Comparison of ENCODE assay signal across 14 cellular contexts in the genomic region with DNA sequence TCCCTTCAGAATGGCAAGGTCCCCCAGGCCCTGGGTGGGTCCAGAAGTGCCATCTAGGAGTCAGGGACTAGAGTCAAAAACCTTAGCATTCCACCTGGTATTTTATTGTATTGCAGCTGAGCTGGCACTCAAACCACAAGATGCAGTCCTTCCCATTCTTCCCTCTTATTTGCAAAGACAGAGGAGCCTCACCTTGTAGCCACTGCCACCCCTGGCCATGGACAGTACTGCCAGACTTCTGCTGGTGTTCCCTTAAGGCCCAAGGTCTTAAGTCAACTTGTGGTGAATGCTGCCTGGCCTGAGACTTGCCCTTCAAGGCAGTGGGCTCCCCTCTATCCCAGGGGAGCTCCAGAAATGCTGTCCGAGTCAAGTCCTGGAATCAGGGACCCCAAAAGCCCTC. TPM values are rescaled to one million over a fixed set of nuclear protein-coding genes. Genes with fewer than 3 reads are reported as not detected.
DNase-seq lines count a peak whose midpoint lies in the region; ATAC-seq and TF ChIP-seq lines count a peak whose summit lies in the region.
"Had no signal": no experiment of that assay in that cellular context is flagged by ENCODE, and none has a peak within 500 bp of the region (broad histone marks: within the 10 kb centered on the region; RNA-seq: fewer than 3 reads in every experiment).

No MANE protein-coding gene starts in this region.

- H3K56ac ChIP-seq in mesendoderm (ENCODE audit: low read length) = no peak overlapping the region

- peaks cover 36% of the 10 kb centered on the region for H3K9me3 Mint-ChIP-seq in chondrocyte (ENCODE audit: low read depth)
- peaks cover 9% of the 10 kb centered on the region for H3K9me3 Mint-ChIP-seq in activated CD8-positive, alpha-beta memory T cell treated with anti-CD3 and anti-CD28 coated beads, Interleukin-2, amount 10 ng/mL, durations not matched to agents 7 days and 5 days (ENCODE audit: low read depth)

- no peak overlapping the region for H2BK5ac ChIP-seq in mesendoderm (ENCODE audit: low read length)

- peaks cover 6% of the 10 kb centered on the region for H3K36me3 Mint-ChIP-seq in chondrocyte (ENCODE audit: low read depth)
- peaks cover 5% of the 10 kb centered on the region for H3K36me3 Mint-ChIP-seq in activated CD8-positive, alpha-beta memory T cell treated with anti-CD3 and anti-CD28 coated beads, Interleukin-2, amount 10 ng/mL, durations not matched to agents 7 days and 5 days

- H3K9ac ChIP-seq in MM.1S (ENCODE audit: low read length) (no peak overlapping the region), mesendoderm (ENCODE audit: low read length) (no peak overlapping the region)

- H2AK5ac ChIP-seq in mesendoderm (ENCODE audit: low read length) = no peak overlapping the region

- H3K4me3 ChIP-seq in MM.1S (ENCODE audit: low read length) = no peak overlapping the region
- no peak overlapping the region for H3K4me3 ChIP-seq in mesendoderm (ENCODE audit: low read length)

- no peak overlapping the region for H2AFZ ChIP-seq in MM.1S (ENCODE audit: low read length)

- H3K4me3 Mint-ChIP-seq in chondrocyte (ENCODE audit: unreplicated experiment) = no peak overlapping the region
- H3K4me3 Mint-ChIP-seq in activated CD8-positive, alpha-beta memory T cell treated with anti-CD3 and anti-CD28 coated beads, Interleukin-2, amount 10 ng/mL, durations not matched to agents 7 days and 5 days = no peak overlapping the region
- H3K4me3 Mint-ChIP-seq: effector memory CD8-positive, alpha-beta T cell had no signal

- H3K4me1 ChIP-seq in MM.1S (ENCODE audit: low read length) = no peaks in the 10 kb centered on the region
- no peaks in the 10 kb centered on the region for H3K4me1 ChIP-seq in mesendoderm (ENCODE audit: control insufficient read depth, low read depth, low read length)

- H3K9me3 ChIP-seq in MM.1S (replicated peaks; ENCODE audit: insufficient read depth, low read length) = no peaks in the 10 kb centered on the region

- no peaks in the 10 kb centered on the region for H3K4me1 Mint-ChIP-seq in chondrocyte (ENCODE audit: low read depth)
- H3K4me1 Mint-ChIP-seq in activated CD8-positive, alpha-beta memory T cell treated with anti-CD3 and anti-CD28 coated beads, Interleukin-2, amount 10 ng/mL, durations not matched to agents 7 days and 5 days = no peaks in the 10 kb centered on the region

- H3K4ac ChIP-seq in mesendoderm (ENCODE audit: low read depth, low read length) = no peak overlapping the region

- no peak overlapping the region for H3K27ac ChIP-seq in MM.1S (ENCODE audit: low read length)
- no peak overlapping the region for H3K27ac ChIP-seq in mesendoderm (ENCODE audit: low read depth, low read length)

- no peak overlapping the region for H3K23ac ChIP-seq in mesendoderm (ENCODE audit: low read length)

- no peak overlapping the region for H3K27ac Mint-ChIP-seq in chondrocyte (ENCODE audit: unreplicated experiment)
- no peak overlapping the region for H3K27ac Mint-ChIP-seq in activated CD8-positive, alpha-beta memory T cell treated with anti-CD3 and anti-CD28 coated beads, Interleukin-2, amount 10 ng/mL, durations not matched to agents 7 days and 5 days
- H3K27ac Mint-ChIP-seq: effector memory CD8-positive, alpha-beta T cell had no signal

- no peaks in the 10 kb centered on the region for H3K36me3 ChIP-seq in MM.1S (replicated peaks; ENCODE audit: insufficient read depth, low read length)
- no peaks in the 10 kb centered on the region for H3K36me3 ChIP-seq in mesendoderm (ENCODE audit: control insufficient read depth, insufficient read depth, low read length)

- no peaks in the 10 kb centered on the region for H3K27me3 ChIP-seq in MM.1S (replicated peaks; ENCODE audit: insufficient read depth, low read length)
- H3K27me3 ChIP-seq in mesendoderm (ENCODE audit: insufficient read depth, low read length, poor library complexity) = no peaks in the 10 kb centered on the region

- TF ChIP-seq CTCF in GM10248 (IDR thresholded peaks at IDR 0.05; ENCODE audit: control extremely low read depth, extremely low read depth, low read depth, missing control alignments) (peak; percentile 13), MM.1S (IDR thresholded peaks at IDR 0.05; ENCODE audit: low read length) (peak; percentile 22), chondrocyte (IDR thresholded peaks at IDR 0.05) (peak; percentile 31), GM13976 (IDR thresholded peaks at IDR 0.05; ENCODE audit: borderline replicate concordance, control extremely low read depth, extremely low read depth, insufficient read depth, missing control alignments) (no peak)

- no peak overlapping the region for H2BK120ac ChIP-seq in mesendoderm (ENCODE audit: low read depth, low read length)

- peaks cover 5% of the 10 kb centered on the region for H3K27me3 Mint-ChIP-seq in chondrocyte (ENCODE audit: low read depth)
- H3K27me3 Mint-ChIP-seq in activated CD8-positive, alpha-beta memory T cell treated with anti-CD3 and anti-CD28 coated beads, Interleukin-2, amount 10 ng/mL, durations not matched to agents 7 days and 5 days = peaks cover 19% of the 10 kb centered on the region

- in situ Hi-C loops in GM13976 (cut with MboI; ENCODE audit: low sequenced_read_pairs, unreplicated experiment) = no loop called here

- ATAC-seq in activated CD8-positive, alpha-beta memory T cell treated with anti-CD3 and anti-CD28 coated beads, Interleukin-2, amount 10 ng/mL, durations not matched to agents 7 days and 5 days = no peak
- ATAC-seq: effector memory CD8-positive, alpha-beta T cell; left cardiac atrium had no signal

- no peaks in the 10 kb centered on the region for H3K79me2 ChIP-seq in MM.1S (ENCODE audit: low read length)
- H3K79me2 ChIP-seq in mesendoderm (ENCODE audit: control insufficient read depth, insufficient read depth, low read length) = no peaks in the 10 kb centered on the region

- H4K8ac ChIP-seq in mesendoderm (ENCODE audit: low read depth, low read length) = no peak overlapping the region

- no peaks in the 10 kb centered on the region for H3K9me2 ChIP-seq in MM.1S (replicated peaks; ENCODE audit: insufficient read depth, low read length)

- POLR2A ChIA-PET in GM10248 (lab: Yijun Ruan, JAX) = no interaction called here

- H3F3A ChIP-seq in MM.1S (ENCODE audit: insufficient read depth, low read length) = no peaks in the 10 kb centered on the region

- H3K79me1 ChIP-seq in mesendoderm (ENCODE audit: low read length) = no peaks in the 10 kb centered on the region

- no peak overlapping the region for H4K5ac ChIP-seq in mesendoderm (ENCODE audit: low read length)

- H3K4me2 ChIP-seq in MM.1S (ENCODE audit: low read depth, low read length) (no peak overlapping the region), mesendoderm (ENCODE audit: low read length) (no peak overlapping the region)

- DNase-seq in GM10248 (ENCODE audit: extremely low spot score) (no peak), MM.1S (no peak), chondrocyte (ENCODE audit: low spot score) (no peak), mesendoderm (peak; percentile 64), GM13976 (ENCODE audit: low spot score) (no peak), GM19240 (ENCODE audit: insufficient read length, low spot score) (no peak)
- DNase-seq in activated CD8-positive, alpha-beta memory T cell treated with anti-CD3 and anti-CD28 coated beads, Interleukin-2, amount 10 ng/mL, durations not matched to agents 7 days and 5 days = no peak
- DNase-seq in activated CD8-positive, alpha-beta memory T cell treated with anti-CD3 and anti-CD28 coated beads, Interleukin-2, amount 50 U/mL, for 4 hours = no peak
- DNase-seq: activated CD4-positive, CD25-positive, alpha-beta regulatory T cell; activated naive CD4-positive, alpha-beta T cell treated with anti-CD3 and anti-CD28 coated beads, Interleukin-2, amount 50 U/mL, for 16 hours; effector memory CD8-positive, alpha-beta T cell; GF-D8; left cardiac atrium had no signal

- no CpG with 5 or more reads among the region's 1 CpG for WGBS in mesendoderm (ENCODE audit: extremely low coverage, insufficient coverage, low lambda C conversion rate)

- H2BK15ac ChIP-seq in mesendoderm (replicated peaks; ENCODE audit: low read depth) = no peak overlapping the region

- no peak overlapping the region for H3K18ac ChIP-seq in mesendoderm (ENCODE audit: low read length)

- no peaks in the 10 kb centered on the region for H4K20me1 ChIP-seq in MM.1S (ENCODE audit: insufficient read depth, low read length)

- CTCF ChIA-PET in GM10248 (lab: Yijun Ruan, JAX) = no interaction called here
- CTCF ChIA-PET in activated CD8-positive, alpha-beta memory T cell treated with anti-CD3 and anti-CD28 coated beads, Interleukin-2, amount 10 ng/mL, durations not matched to agents 7 days and 5 days (lab: Charles Lee) = no interaction called here

RNA-seq across cellular contexts. Expression of a gene that starts 6.9 kb away (rescaled TPM):
- total RNA-seq in chondrocyte = not detected in 3 replicates
- not detected for polyA plus RNA-seq in mesendoderm (2013, experiment 1 of 2)
- 0.03 TPM for polyA plus RNA-seq in mesendoderm (2013, experiment 2 of 2)
- total RNA-seq in activated CD8-positive, alpha-beta memory T cell treated with anti-CD3 and anti-CD28 coated beads, Interleukin-2, amount 10 ng/mL, durations not matched to agents 7 days and 5 days = not detected
- total RNA-seq: left cardiac atrium, pulmonary artery endothelial cell had no signal

RNA-seq across cellular contexts. Expression of a gene that starts 25.7 kb away (rescaled TPM):
- not detected in 3 replicates for total RNA-seq in chondrocyte
- not detected for polyA plus RNA-seq in mesendoderm (2013, experiment 1 of 2)
- not detected for polyA plus RNA-seq in mesendoderm (2013, experiment 2 of 2)
- total RNA-seq in activated CD8-positive, alpha-beta memory T cell treated with anti-CD3 and anti-CD28 coated beads, Interleukin-2, amount 10 ng/mL, durations not matched to agents 7 days and 5 days = not detected
- total RNA-seq: left cardiac atrium, pulmonary artery endothelial cell had no signal

RNA-seq across cellular contexts. Expression of a gene that starts 28.6 kb away (rescaled TPM):
- total RNA-seq in chondrocyte = 0.10 TPM in 1 of 3 replicates, not detected in the others
- polyA plus RNA-seq in mesendoderm (2013, experiment 1 of 2) = not detected
- polyA plus RNA-seq in mesendoderm (2013, experiment 2 of 2) = not detected
- not detected for total RNA-seq in activated CD8-positive, alpha-beta memory T cell treated with anti-CD3 and anti-CD28 coated beads, Interleukin-2, amount 10 ng/mL, durations not matched to agents 7 days and 5 days
- total RNA-seq: pulmonary artery endothelial cell had no signal

RNA-seq across cellular contexts. Expression of a gene that starts 38.6 kb away (rescaled TPM):
- total RNA-seq in chondrocyte = 0.12 to 0.23 TPM in 2 of 3 replicates, not detected in the other
- polyA plus RNA-seq in mesendoderm (2013, experiment 1 of 2) = 0.01 TPM
- not detected for polyA plus RNA-seq in mesendoderm (2013, experiment 2 of 2)
- total RNA-seq in activated CD8-positive, alpha-beta memory T cell treated with anti-CD3 and anti-CD28 coated beads, Interleukin-2, amount 10 ng/mL, durations not matched to agents 7 days and 5 days = not detected
- total RNA-seq: left cardiac atrium, pulmonary artery endothelial cell had no signal

RNA-seq across cellular contexts. Expression of a gene that starts 49.6 kb away (rescaled TPM):
- 0.17 TPM in 1 of 3 replicates, not detected in the others for total RNA-seq in chondrocyte
- not detected for polyA plus RNA-seq in mesendoderm (2013, experiment 1 of 2)
- polyA plus RNA-seq in mesendoderm (2013, experiment 2 of 2) = not detected
- not detected for total RNA-seq in activated CD8-positive, alpha-beta memory T cell treated with anti-CD3 and anti-CD28 coated beads, Interleukin-2, amount 10 ng/mL, durations not matched to agents 7 days and 5 days
- total RNA-seq: left cardiac atrium, pulmonary artery endothelial cell had no signal
